ENCODE assay signal across 2 cellular contexts in the genomic region with DNA sequence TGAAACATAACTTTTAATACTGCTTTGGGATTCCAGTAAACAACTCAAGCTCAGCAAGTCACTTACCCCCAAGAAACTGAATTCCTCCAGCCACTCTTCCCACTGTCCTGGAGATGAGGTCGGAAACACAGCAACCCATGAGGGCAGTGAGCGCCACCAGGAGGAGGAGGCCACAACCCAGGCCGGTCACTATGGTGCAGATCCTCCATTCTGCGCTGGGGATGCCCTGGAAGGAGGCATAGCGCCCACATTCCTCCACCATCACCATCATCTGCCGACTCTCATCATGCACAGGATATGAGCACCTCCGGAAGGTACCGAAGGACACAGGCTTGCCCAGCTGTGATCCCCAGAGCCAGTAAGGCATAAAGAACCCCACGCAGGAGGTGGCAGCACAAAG.
TF ChIP-seq lines count a peak whose summit lies in the region.

No MANE protein-coding gene starts in this region.

TF ChIP-seq in SK-N-SH, 30 proteins besides CTCF, POLR2A, EP300 and RAD21 (continued from another document):
- TF ChIP-seq, protein P1, sequence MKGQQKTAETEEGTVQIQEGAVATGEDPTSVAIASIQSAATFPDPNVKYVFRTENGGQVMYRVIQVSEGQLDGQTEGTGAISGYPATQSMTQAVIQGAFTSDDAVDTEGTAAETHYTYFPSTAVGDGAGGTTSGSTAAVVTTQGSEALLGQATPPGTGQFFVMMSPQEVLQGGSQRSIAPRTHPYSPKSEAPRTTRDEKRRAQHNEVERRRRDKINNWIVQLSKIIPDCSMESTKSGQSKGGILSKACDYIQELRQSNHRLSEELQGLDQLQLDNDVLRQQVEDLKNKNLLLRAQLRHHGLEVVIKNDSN (IDR thresholded peaks at IDR 0.05; ENCODE audit: borderline replicate concordance, low read depth) = no peak
- TF ChIP-seq GATA2 (CRISPR knock-in tag; IDR thresholded peaks at IDR 0.05) (no peak), RCOR1 (IDR thresholded peaks at IDR 0.05; ENCODE audit: low read length) (no peak), SMC3 (IDR thresholded peaks at IDR 0.05; ENCODE audit: low read depth, low read length) (no peak), ELF1 (IDR thresholded peaks at IDR 0.05) (no peak)

TF ChIP-seq in SK-N-SH treated with all-trans-retinoic acid at 6 μM for 48 hours, 23 proteins besides CTCF, POLR2A, EP300 and RAD21 (continued from another document):
- TF ChIP-seq, protein P2, sequence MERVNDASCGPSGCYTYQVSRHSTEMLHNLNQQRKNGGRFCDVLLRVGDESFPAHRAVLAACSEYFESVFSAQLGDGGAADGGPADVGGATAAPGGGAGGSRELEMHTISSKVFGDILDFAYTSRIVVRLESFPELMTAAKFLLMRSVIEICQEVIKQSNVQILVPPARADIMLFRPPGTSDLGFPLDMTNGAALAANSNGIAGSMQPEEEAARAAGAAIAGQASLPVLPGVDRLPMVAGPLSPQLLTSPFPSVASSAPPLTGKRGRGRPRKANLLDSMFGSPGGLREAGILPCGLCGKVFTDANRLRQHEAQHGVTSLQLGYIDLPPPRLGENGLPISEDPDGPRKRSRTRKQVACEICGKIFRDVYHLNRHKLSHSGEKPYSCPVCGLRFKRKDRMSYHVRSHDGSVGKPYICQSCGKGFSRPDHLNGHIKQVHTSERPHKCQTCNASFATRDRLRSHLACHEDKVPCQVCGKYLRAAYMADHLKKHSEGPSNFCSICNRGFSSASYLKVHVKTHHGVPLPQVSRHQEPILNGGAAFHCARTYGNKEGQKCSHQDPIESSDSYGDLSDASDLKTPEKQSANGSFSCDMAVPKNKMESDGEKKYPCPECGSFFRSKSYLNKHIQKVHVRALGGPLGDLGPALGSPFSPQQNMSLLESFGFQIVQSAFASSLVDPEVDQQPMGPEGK (CRISPR knock-in tag; IDR thresholded peaks at IDR 0.05; ENCODE audit: borderline replicate concordance) = no peak
- no peak for TF ChIP-seq ARNTL (CRISPR knock-in tag; IDR thresholded peaks at IDR 0.05; ENCODE audit: borderline replicate concordance, low read depth)
- TF ChIP-seq TOX (CRISPR knock-in tag; IDR thresholded peaks at IDR 0.05; ENCODE audit: borderline replicate concordance) = no peak
- no peak for TF ChIP-seq CSDC2 (CRISPR knock-in tag; IDR thresholded peaks at IDR 0.05)
- no peak for TF ChIP-seq SNAI2 (CRISPR knock-in tag; IDR thresholded peaks at IDR 0.05)
- no peak for TF ChIP-seq ESRRG (CRISPR knock-in tag; IDR thresholded peaks at IDR 0.05)
